In genomic region chr6:125826695-125827463, GRCh38 we compare ENCODE assay signal across 23 cellular contexts. TPM values are rescaled to one million over a fixed set of nuclear protein-coding genes. Genes with fewer than 3 reads are reported as not detected.
DNase-seq lines count a peak whose midpoint lies in the region; ATAC-seq, FAIRE-seq and TF ChIP-seq lines count a peak whose summit lies in the region.
"Had no signal": no experiment of that assay in that cellular context is flagged by ENCODE, and none has a peak within 500 bp of the region (broad histone marks: within the 10 kb centered on the region; RNA-seq: fewer than 3 reads in every experiment).

No MANE protein-coding gene starts in this region.

- H3K9me3 Mint-ChIP-seq in activated naive CD4-positive, alpha-beta T cell treated with anti-CD3 and anti-CD28 coated beads, Interleukin-2, amount 10 ng/mL, durations not matched to agents 7 days and 5 days = no peaks in the 10 kb centered on the region
- peaks cover 0 to 3% of the 10 kb centered on the region in 2 donors for H3K9me3 Mint-ChIP-seq in activated naive CD4-positive, alpha-beta T cell treated with anti-CD3 and anti-CD28 coated beads, Interleukin-2, amount 50 U/mL, for 72 hours
- no peaks in the 10 kb centered on the region for H3K9me3 Mint-ChIP-seq in central memory CD8-positive, alpha-beta T cell
- no peaks in the 10 kb centered on the region for H3K9me3 Mint-ChIP-seq in stimulated activated effector memory CD8-positive, alpha-beta T cell treated with anti-CD3 and anti-CD28 coated beads, Interleukin-12 subunit alpha, Interleukin-12 subunit beta, amount 100 ng/mL, for 72 hours

- no peak for TF ChIP-seq POLR2A in GM12891 (IDR thresholded peaks at IDR 0.05; ENCODE audit: low read depth, low read length)

- FAIRE-seq in GM12891 (lab: Jason Lieb, UNC) = peak; percentile 55
- FAIRE-seq: A549, HTR-8/SVneo, RCC 7860 had no signal

- H3K27ac Mint-ChIP-seq in activated naive CD4-positive, alpha-beta T cell treated with anti-CD3 and anti-CD28 coated beads, Interleukin-2, amount 10 ng/mL, durations not matched to agents 7 days and 5 days = peak overlapping the region; percentile 19
- no peak overlapping the region for H3K27ac Mint-ChIP-seq in activated naive CD4-positive, alpha-beta T cell treated with anti-CD3 and anti-CD28 coated beads, Interleukin-2, amount 50 U/mL, for 72 hours
- peak overlapping the region; percentile 34 for H3K27ac Mint-ChIP-seq in central memory CD8-positive, alpha-beta T cell (ENCODE audit: low read depth)
- peak overlapping the region; percentile 0 for H3K27ac Mint-ChIP-seq in stimulated activated effector memory CD8-positive, alpha-beta T cell treated with anti-CD3 and anti-CD28 coated beads, Interleukin-12 subunit alpha, Interleukin-12 subunit beta, amount 100 ng/mL, for 72 hours
- H3K27ac Mint-ChIP-seq: B cell had no signal

- ATAC-seq in activated naive CD4-positive, alpha-beta T cell treated with anti-CD3 and anti-CD28 coated beads, Interleukin-2, amount 50 U/mL, for 72 hours = no peak
- ATAC-seq in central memory CD8-positive, alpha-beta T cell (replicated peaks; ENCODE audit: extremely low read depth, poor library complexity, severe bottlenecking) = no peak
- ATAC-seq in stimulated activated effector memory CD8-positive, alpha-beta T cell treated with anti-CD3 and anti-CD28 coated beads, Interleukin-12 subunit alpha, Interleukin-12 subunit beta, amount 100 ng/mL, for 72 hours = no peak
- ATAC-seq: A549 had no signal

- peaks cover 46% of the 10 kb centered on the region for H3K4me1 Mint-ChIP-seq in activated naive CD4-positive, alpha-beta T cell treated with anti-CD3 and anti-CD28 coated beads, Interleukin-2, amount 10 ng/mL, durations not matched to agents 7 days and 5 days
- peaks cover 42% of the 10 kb centered on the region for H3K4me1 Mint-ChIP-seq in central memory CD8-positive, alpha-beta T cell
- H3K4me1 Mint-ChIP-seq in stimulated activated effector memory CD8-positive, alpha-beta T cell treated with anti-CD3 and anti-CD28 coated beads, Interleukin-12 subunit alpha, Interleukin-12 subunit beta, amount 100 ng/mL, for 72 hours = peaks cover 46% of the 10 kb centered on the region

- DNase-seq in activated naive CD4-positive, alpha-beta T cell treated with anti-CD3 and anti-CD28 coated beads, Interleukin-2, amount 10 ng/mL, durations not matched to agents 7 days and 5 days = no peak
- DNase-seq in activated naive CD4-positive, alpha-beta T cell treated with anti-CD3 and anti-CD28 coated beads, Interleukin-2, amount 50 U/mL, for 72 hours (ENCODE audit: low spot score in 2 of 2) = no peak
- DNase-seq in GM12891 (ENCODE audit: insufficient read length, low spot score) (no peak), HT-29 (ENCODE audit: low spot score) (no peak), NCI-H1105 treated with DMSO at 0.1 percent for 48 hours (lab: John Stamatoyannopoulos, UW) (no peak)
- no peak for DNase-seq in central memory CD8-positive, alpha-beta T cell (ENCODE audit: low spot score in 2 of 2)
- no peak for DNase-seq in stimulated activated effector memory CD8-positive, alpha-beta T cell treated with anti-CD3 and anti-CD28 coated beads, Interleukin-12 subunit alpha, Interleukin-12 subunit beta, amount 100 ng/mL, for 72 hours (ENCODE audit: low spot score in 2 of 2)
- DNase-seq: COR-L47, DMS79, H7, IMR-90, NCI-H1417, NCI-H1694 treated with DMSO at 0.1 percent for 48 hours, NCI-H2081 treated with DMSO at 0.1 percent for 48 hours, NCI-H446 treated with DMSO at 0.1 percent for 48 hours, NCI-H526 treated with DMSO at 0.1 percent for 48 hours, OCI-M1, SJCRH30 had no signal

- CTCF ChIA-PET in activated naive CD4-positive, alpha-beta T cell treated with anti-CD3 and anti-CD28 coated beads, Interleukin-2, amount 10 ng/mL, durations not matched to agents 7 days and 5 days (lab: Charles Lee) = no interaction called here

- no peak overlapping the region for H3K4me3 Mint-ChIP-seq in activated naive CD4-positive, alpha-beta T cell treated with anti-CD3 and anti-CD28 coated beads, Interleukin-2, amount 10 ng/mL, durations not matched to agents 7 days and 5 days
- no peak overlapping the region for H3K4me3 Mint-ChIP-seq in central memory CD8-positive, alpha-beta T cell
- H3K4me3 Mint-ChIP-seq in stimulated activated effector memory CD8-positive, alpha-beta T cell treated with anti-CD3 and anti-CD28 coated beads, Interleukin-12 subunit alpha, Interleukin-12 subunit beta, amount 100 ng/mL, for 72 hours = no peak overlapping the region
- H3K4me3 Mint-ChIP-seq: B cell, CD14-positive monocyte had no signal

- H3K36me3 Mint-ChIP-seq in activated naive CD4-positive, alpha-beta T cell treated with anti-CD3 and anti-CD28 coated beads, Interleukin-2, amount 10 ng/mL, durations not matched to agents 7 days and 5 days = peaks cover 21% of the 10 kb centered on the region
- peaks cover 0 to 5% of the 10 kb centered on the region in 2 donors for H3K36me3 Mint-ChIP-seq in activated naive CD4-positive, alpha-beta T cell treated with anti-CD3 and anti-CD28 coated beads, Interleukin-2, amount 50 U/mL, for 72 hours
- H3K36me3 Mint-ChIP-seq in central memory CD8-positive, alpha-beta T cell (ENCODE audit: insufficient read depth) = peaks cover 3% of the 10 kb centered on the region
- H3K36me3 Mint-ChIP-seq in stimulated activated effector memory CD8-positive, alpha-beta T cell treated with anti-CD3 and anti-CD28 coated beads, Interleukin-12 subunit alpha, Interleukin-12 subunit beta, amount 100 ng/mL, for 72 hours = peaks cover 12% of the 10 kb centered on the region

- no peaks in the 10 kb centered on the region for H3K27me3 Mint-ChIP-seq in activated naive CD4-positive, alpha-beta T cell treated with anti-CD3 and anti-CD28 coated beads, Interleukin-2, amount 10 ng/mL, durations not matched to agents 7 days and 5 days
- no peaks in the 10 kb centered on the region for H3K27me3 Mint-ChIP-seq in central memory CD8-positive, alpha-beta T cell
- H3K27me3 Mint-ChIP-seq: B cell had no signal

TF ChIP-seq in GM12891, 5 proteins besides CTCF, POLR2A, EP300 and RAD21:
- TF ChIP-seq POLR2AphosphoS5 (IDR thresholded peaks at IDR 0.05; ENCODE audit: low read depth, low read length) (no peak), PAX5 (IDR thresholded peaks at IDR 0.05; ENCODE audit: insufficient read depth, low read length, severe bottlenecking) (no peak), TAF1 (IDR thresholded peaks at IDR 0.05; ENCODE audit: low read depth, low read length) (no peak), POU2F2 (IDR thresholded peaks at IDR 0.05; ENCODE audit: low read depth, low read length) (no peak), SPI1 (IDR thresholded peaks at IDR 0.05; ENCODE audit: low read depth, low read length) (no peak)

RNA-seq across cellular contexts. Expression of gene NCOA7, which starts 36.1 kb away (rescaled TPM):
- 10 to 100 TPM; 50.8 to 58.8 TPM for total RNA-seq in activated naive CD4-positive, alpha-beta T cell treated with anti-CD3 and anti-CD28 coated beads, Interleukin-2, amount 50 U/mL, for 72 hours
- polyA plus RNA-seq in GM12891 (2012; ENCODE audit: low read depth, missing spikeins) = 25.1 TPM
- 11.6 and 13.3 TPM in 2 replicates for total RNA-seq in HT-29 (2014; rRNA removed; shearing (Covaris generic))

Comparison
In these comparisons a context has a peak if more than half of its experiments do, and no peak if none do; other contexts are left out.
1. H3K27ac Mint-ChIP-seq: peak in activated naive CD4-positive, alpha-beta T cell treated with anti-CD3 and anti-CD28 coated beads, Interleukin-2, amount 10 ng/mL, durations not matched to agents 7 days and 5 days (single experiment), central memory CD8-positive, alpha-beta T cell (single experiment) and stimulated activated effector memory CD8-positive, alpha-beta T cell treated with anti-CD3 and anti-CD28 coated beads, Interleukin-12 subunit alpha, Interleukin-12 subunit beta, amount 100 ng/mL, for 72 hours (single experiment); none in activated naive CD4-positive, alpha-beta T cell treated with anti-CD3 and anti-CD28 coated beads, Interleukin-2, amount 50 U/mL, for 72 hours (0 of 2).